ENCODE assay signal across 1 cellular context in the genomic region with DNA sequence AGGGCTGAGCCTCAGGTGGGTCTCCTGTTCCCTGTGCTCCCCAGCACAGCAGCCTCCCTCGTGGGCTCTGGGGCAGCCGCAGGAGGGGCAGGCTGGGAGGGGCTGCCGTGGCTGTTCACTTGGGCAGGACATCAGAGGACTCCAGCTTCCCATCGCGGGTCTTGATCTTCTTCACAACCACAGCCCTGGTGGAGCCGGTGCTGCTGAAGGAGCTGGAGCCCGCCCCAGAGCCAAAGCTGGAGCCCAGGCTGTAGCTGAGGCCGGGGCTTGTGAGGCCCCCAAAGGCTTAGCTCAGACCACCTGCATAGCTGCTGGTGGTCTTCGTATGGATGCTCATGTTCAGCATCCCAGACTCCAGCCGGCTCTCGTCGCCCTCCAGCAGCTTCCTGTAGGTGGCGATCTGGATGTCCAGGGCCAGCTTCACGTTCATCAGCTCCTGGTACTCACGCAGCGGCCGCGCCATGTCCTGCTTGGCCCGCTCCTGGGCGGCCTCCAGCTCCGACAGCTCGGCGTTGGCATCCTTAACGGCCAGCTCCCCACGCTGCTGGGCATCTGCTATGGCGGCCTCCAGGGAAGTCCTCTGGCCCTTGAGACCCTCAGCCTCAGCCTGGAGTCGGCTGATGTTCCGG.
TF ChIP-seq lines count a peak whose summit lies in the region.

No MANE protein-coding gene starts in this region.

TF ChIP-seq in H1, 55 proteins besides CTCF, POLR2A, EP300 and RAD21:
- no peak for TF ChIP-seq GABPA (IDR thresholded peaks at IDR 0.05; ENCODE audit: borderline replicate concordance, insufficient read depth, low read length)
- TF ChIP-seq CBX8 (IDR thresholded peaks at IDR 0.05; ENCODE audit: borderline replicate concordance, low read depth, low read length): no peak
- TF ChIP-seq, protein P1, sequence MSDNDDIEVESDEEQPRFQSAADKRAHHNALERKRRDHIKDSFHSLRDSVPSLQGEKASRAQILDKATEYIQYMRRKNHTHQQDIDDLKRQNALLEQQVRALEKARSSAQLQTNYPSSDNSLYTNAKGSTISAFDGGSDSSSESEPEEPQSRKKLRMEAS (IDR thresholded peaks at IDR 0.05): no peak
